ENCODE assay signal across 9 cellular contexts in the genomic region with DNA sequence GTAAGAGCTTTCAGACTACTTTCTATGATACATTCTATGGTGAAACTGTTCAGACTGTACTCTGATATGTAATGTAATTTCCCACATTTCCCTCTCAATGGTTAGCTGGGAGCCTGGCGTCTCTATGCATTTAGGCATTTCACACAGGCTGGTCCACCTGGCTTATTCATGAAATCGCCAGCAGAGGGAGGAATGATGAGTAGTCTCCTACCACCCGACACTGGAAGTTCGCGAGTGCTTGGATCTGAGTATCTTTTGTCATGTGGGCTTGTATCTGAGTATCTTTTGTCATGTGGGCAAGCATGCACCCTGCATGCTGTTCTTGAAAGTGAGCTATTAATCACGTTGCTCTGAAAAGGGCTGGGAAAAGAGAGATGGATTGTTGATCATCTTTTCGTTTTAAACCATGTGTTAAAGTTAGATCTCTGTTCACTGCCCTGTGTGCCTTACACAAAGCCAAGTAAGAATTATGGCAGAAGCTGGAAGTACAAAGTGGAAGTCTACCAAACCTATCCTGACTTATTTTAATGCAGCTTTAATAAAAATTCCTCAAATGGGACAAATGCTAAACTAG.
DNase-seq lines count a peak whose midpoint lies in the region; ATAC-seq and TF ChIP-seq lines count a peak whose summit lies in the region.
"Had no signal": no experiment of that assay in that cellular context is flagged by ENCODE, and none has a peak within 500 bp of the region (broad histone marks: within the 10 kb centered on the region; RNA-seq: fewer than 3 reads in every experiment).

No MANE protein-coding gene starts in this region.

- no peak for ATAC-seq in stimulated activated memory B cell treated with anti-CD40 and anti-IgM and Interleukin-4, amounts not matched to agents 10 μg/mL and 1 μg/mL and 100 μg/mL, for 72 hours

- H3K27ac ChIP-seq in ovary: no peak overlapping the region
- H3K27ac ChIP-seq: BLaER1 treated with 17β-estradiol and CSF1 and Interleukin-3, amounts not matched to agents 10 nM and 100 nM had no signal

- H3K36me3 Mint-ChIP-seq in stimulated activated memory B cell treated with anti-CD40 and anti-IgM and Interleukin-4, amounts not matched to agents 10 μg/mL and 1 μg/mL and 100 μg/mL, for 72 hours: no peaks in the 10 kb centered on the region

- H3K4me1 Mint-ChIP-seq in stimulated activated memory B cell treated with anti-CD40 and anti-IgM and Interleukin-4, amounts not matched to agents 10 μg/mL and 1 μg/mL and 100 μg/mL, for 72 hours: peaks cover 5% of the 10 kb centered on the region

- H3K4me3 ChIP-seq in ovary: no peak overlapping the region
- H3K4me3 ChIP-seq: BLaER1 treated with 17β-estradiol and CSF1 and Interleukin-3, amounts not matched to agents 10 nM and 100 nM had no signal

- no peaks in the 10 kb centered on the region for H3K9me3 Mint-ChIP-seq in stimulated activated memory B cell treated with anti-CD40 and anti-IgM and Interleukin-4, amounts not matched to agents 10 μg/mL and 1 μg/mL and 100 μg/mL, for 72 hours

- H3K4me3 Mint-ChIP-seq in stimulated activated memory B cell treated with anti-CD40 and anti-IgM and Interleukin-4, amounts not matched to agents 10 μg/mL and 1 μg/mL and 100 μg/mL, for 72 hours: no peak overlapping the region

- intact Hi-C loops in ovary (cut with DNase I): no loop called here

- H3K27me3 Mint-ChIP-seq in stimulated activated memory B cell treated with anti-CD40 and anti-IgM and Interleukin-4, amounts not matched to agents 10 μg/mL and 1 μg/mL and 100 μg/mL, for 72 hours: peaks cover 24% of the 10 kb centered on the region

- DNase-seq in NCI-H2081 (lab: John Stamatoyannopoulos, UW) (peak; percentile 11 to 31), NCI-H2081 treated with DMSO at 0.1 percent for 48 hours (lab: John Stamatoyannopoulos, UW) (no peak), LHCN-M2 (ENCODE audit: low read depth) (peak; percentile 36), amniotic epithelial cell (ENCODE audit: low read depth) (peak; percentile 64), left kidney (ENCODE audit: low read depth, low spot score) (peak; percentile 64), GM19238 (ENCODE audit: insufficient read length, low spot score) (no peak), ovary (no peak)

- TF ChIP-seq EP300 in ovary (IDR thresholded peaks at IDR 0.05): no peak

- H3K27ac Mint-ChIP-seq in stimulated activated memory B cell treated with anti-CD40 and anti-IgM and Interleukin-4, amounts not matched to agents 10 μg/mL and 1 μg/mL and 100 μg/mL, for 72 hours: no peak overlapping the region

- no peaks in the 10 kb centered on the region for H3K27me3 ChIP-seq in ovary
- H3K27me3 ChIP-seq: BLaER1 treated with 17β-estradiol and CSF1 and Interleukin-3, amounts not matched to agents 10 nM and 100 nM had no signal

- TF ChIP-seq CTCF in ovary (IDR thresholded peaks at IDR 0.05): no peak

- no peaks in the 10 kb centered on the region for H3K9me3 ChIP-seq in ovary

- TF ChIP-seq POLR2A in ovary (IDR thresholded peaks at IDR 0.05): no peak

- H3K36me3 ChIP-seq in ovary: no peaks in the 10 kb centered on the region
- H3K36me3 ChIP-seq: BLaER1 treated with 17β-estradiol and CSF1 and Interleukin-3, amounts not matched to agents 10 nM and 100 nM had no signal

- H3K4me1 ChIP-seq in ovary (ENCODE audit: insufficient read depth): peaks cover 1% of the 10 kb centered on the region
- H3K4me1 ChIP-seq: BLaER1 treated with 17β-estradiol and CSF1 and Interleukin-3, amounts not matched to agents 10 nM and 100 nM had no signal

- 68 to 76% (median 70%) methylated on average over 7 of the region's 7 CpGs for WGBS in ovary, 3 donors

Comparison
In these comparisons a context has a peak if more than half of its experiments do, and no peak if none do; other contexts are left out.
1. DNase-seq: peak in NCI-H2081 (2 of 2), LHCN-M2 (single experiment), amniotic epithelial cell (single experiment) and left kidney (single experiment); none in NCI-H2081 treated with DMSO at 0.1 percent for 48 hours (single experiment), GM19238 (single experiment) and ovary (0 of 5).